ENCODE assay signal across 19 cellular contexts in genomic region chr11:68300076-68300830, GRCh38.
"Had no signal": no experiment of that assay in that cellular context is flagged by ENCODE, and none has a peak within 500 bp of the region (broad histone marks: within the 10 kb centered on the region; RNA-seq: fewer than 3 reads in every experiment).

No MANE protein-coding gene starts in this region.

- ATAC-seq: activated CD4-positive, alpha-beta T cell treated with anti-CD3 and anti-CD28 coated beads for 36 hours; activated naive CD4-positive, alpha-beta T cell treated with anti-CD3 and anti-CD28 coated beads, Interleukin-2, amount 50 U/mL, for 72 hours; effector memory CD8-positive, alpha-beta T cell; mucosa of descending colon; pancreas; right lobe of liver; stimulated activated naive B cell treated with anti-CD40 and anti-IgM and Interleukin-4, amounts not matched to agents 10 μg/mL and 1 μg/mL and 100 μg/mL, for 72 hours; upper lobe of right lung; WTC11 had no signal

- FAIRE-seq: pancreas, TTC549 had no signal

- H3K36me3 ChIP-seq: adrenal gland, pancreas, right lobe of liver, thoracic aorta, upper lobe of right lung had no signal

- H3K27ac ChIP-seq: adrenal gland, pancreas, thoracic aorta, upper lobe of right lung had no signal

- H3K9me3 ChIP-seq: adrenal gland, mucosa of descending colon, pancreas, right lobe of liver, thoracic aorta, upper lobe of right lung had no signal

- H3K4me2 ChIP-seq: smooth muscle cell had no signal

- H3K4me3 ChIP-seq: adrenal gland, mucosa of descending colon, pancreas, right lobe of liver, smooth muscle cell, thoracic aorta, upper lobe of right lung had no signal

- DNase-seq: activated CD4-positive, alpha-beta T cell treated with anti-CD3 and anti-CD28 coated beads for 36 hours; activated CD4-positive, alpha-beta T cell treated with anti-CD3 and anti-CD28 coated beads, Interleukin-2, amount 50 U/mL, for 48 hours; activated gamma-delta T cell treated with Interleukin-2 at 50 U/mL for 16 hours; adrenal gland; effector memory CD8-positive, alpha-beta T cell; foreskin fibroblast; mucosa of descending colon; naive B cell; pancreas; stimulated activated CD4-positive, alpha-beta T cell treated with anti-CD3 and anti-CD28 coated beads, Interleukin-4, amount 100 ng/mL, for 4 hours; stimulated activated naive B cell treated with anti-CD40 and anti-IgM and Interleukin-4, amounts not matched to agents 10 μg/mL and 1 μg/mL and 100 μg/mL, for 72 hours; T-helper 2 cell; upper lobe of right lung had no signal

- H3K27me3 ChIP-seq: adrenal gland, pancreas, right lobe of liver, upper lobe of right lung had no signal
